Comparison of ENCODE assay signal across 13 cellular contexts in the genomic region with DNA sequence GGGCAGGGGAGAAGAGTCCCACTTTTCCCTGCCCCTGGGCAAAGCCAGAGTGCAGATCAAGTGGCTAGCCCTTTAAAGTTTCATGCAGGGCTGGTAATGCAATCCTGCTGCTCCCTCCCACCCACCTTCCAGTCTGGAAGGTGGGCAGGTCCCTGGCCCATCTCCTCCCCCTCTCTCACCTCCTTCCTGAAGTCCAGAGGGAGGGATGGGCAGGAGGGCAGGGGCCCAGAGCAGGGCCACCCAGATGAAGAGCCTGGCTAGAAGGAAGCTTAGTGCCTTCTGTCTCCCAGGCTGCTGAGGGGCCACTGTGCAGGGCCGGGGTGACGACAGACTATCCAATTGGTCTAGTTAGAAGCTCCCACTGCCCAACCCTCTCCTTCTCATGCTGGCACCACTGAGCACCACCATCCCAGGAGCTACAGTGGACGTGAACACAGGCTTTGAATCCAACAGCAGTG. TPM values are rescaled to one million over a fixed set of nuclear protein-coding genes. Genes with fewer than 3 reads are reported as not detected.
DNase-seq lines count a peak whose midpoint lies in the region; ATAC-seq and TF ChIP-seq lines count a peak whose summit lies in the region.
"Had no signal": no experiment of that assay in that cellular context is flagged by ENCODE, and none has a peak within 500 bp of the region (broad histone marks: within the 10 kb centered on the region; RNA-seq: fewer than 3 reads in every experiment).

No MANE protein-coding gene starts in this region.

- H3K36me3 ChIP-seq in GM23338 (ENCODE audit: insufficient read depth) (peaks cover 5% of the 10 kb centered on the region; the same call in 1 of the 2 replicates), testis (ENCODE audit: low read depth, missing control alignments) (no peaks in the 10 kb centered on the region)

- TF ChIP-seq CTCF in GM23338 (conservative IDR thresholded peaks at IDR 0.05; ENCODE audit: low read depth in 2 of 2): no peak
- TF ChIP-seq CTCF in RWPE1 (conservative IDR thresholded peaks at IDR 0.05; ENCODE audit: low read depth): no peak
- no peak for TF ChIP-seq CTCF in testis (IDR thresholded peaks at IDR 0.05)

- peaks cover 3% of the 10 kb centered on the region; the same call in 1 of the 2 replicates for H4K20me1 ChIP-seq in GM23338 (replicated peaks; ENCODE audit: insufficient read depth)

- H3F3A ChIP-seq in GM23338 (replicated peaks; ENCODE audit: low read depth): no peaks in the 10 kb centered on the region

- intact Hi-C loops in testis (cut with DNase I; ENCODE audit: low total_unique reads): no loop called here

- H3K4me1 ChIP-seq in GM23338 (ENCODE audit: insufficient read depth) (peaks cover 13% of the 10 kb centered on the region), testis (peaks cover 26% of the 10 kb centered on the region)

- H3K27ac Mint-ChIP-seq in GM23338: no peak overlapping the region
- H3K27ac Mint-ChIP-seq: activated naive CD4-positive, alpha-beta T cell treated with anti-CD3 and anti-CD28 coated beads, Interleukin-2, amount 10 ng/mL, durations not matched to agents 7 days and 5 days; CD8-positive, alpha-beta T cell; stimulated activated effector memory CD8-positive, alpha-beta T cell treated with anti-CD3 and anti-CD28 coated beads, Interleukin-12 subunit alpha, Interleukin-12 subunit beta, amount 100 ng/mL, for 72 hours had no signal

- no peaks in the 10 kb centered on the region for H3K9me3 ChIP-seq in testis

- CTCF ChIA-PET in RWPE1 (lab: Yijun Ruan, JAX): interaction anchor here (0.7 to 1.2 kb wide), 3 partner anchors 60 to 125 kb away, joined by 3 to 4 read pairs (median 3); no protein-coding TSS in a partner anchor

- peaks cover 52% of the 10 kb centered on the region for H3K36me3 Mint-ChIP-seq in GM23338 (ENCODE audit: low read depth)
- H3K36me3 Mint-ChIP-seq: activated naive CD4-positive, alpha-beta T cell treated with anti-CD3 and anti-CD28 coated beads, Interleukin-2, amount 10 ng/mL, durations not matched to agents 7 days and 5 days; CD8-positive, alpha-beta T cell had no signal

- DNase-seq in GM23338 (ENCODE audit: low spot score): no peak
- no peak for DNase-seq in RWPE1 (ENCODE audit: low spot score)
- peak; percentile 92 for DNase-seq in left kidney (ENCODE audit: low read depth, low spot score)
- no peak for DNase-seq in testis
- DNase-seq in hypothalamus (lab: John Stamatoyannopoulos, UW): no peak
- DNase-seq in stimulated activated CD4-positive, alpha-beta T cell treated with anti-CD3 and anti-CD28 coated beads, Interleukin-2, amount 100 ng/mL, for 48 hours: no peak
- DNase-seq: activated naive CD4-positive, alpha-beta T cell treated with anti-CD3 and anti-CD28 coated beads, Interleukin-2, amount 10 ng/mL, durations not matched to agents 7 days and 5 days; midbrain; NCI-H526; stimulated activated CD4-positive, alpha-beta T cell treated with anti-CD3 and anti-CD28 coated beads, Interleukin-4, amount 100 ng/mL, for 1 hour had no signal

- peaks cover 58% of the 10 kb centered on the region for H3K79me2 ChIP-seq in GM23338 (replicated peaks; ENCODE audit: insufficient read depth)

- POLR2A ChIA-PET in RWPE1 (lab: Yijun Ruan, JAX; ENCODE audit: low non-redundant PET): no interaction called here

- peak overlapping the region; percentile 48; the same call in 1 of the 2 replicates for H3K4me2 ChIP-seq in GM23338

- ATAC-seq in GM23338 (peak; percentile 47), HG02678 (IDR thresholded peaks at IDR 0.05; ENCODE audit: unreplicated experiment) (no peak)
- ATAC-seq: CD8-positive, alpha-beta T cell; stimulated activated effector memory CD8-positive, alpha-beta T cell treated with anti-CD3 and anti-CD28 coated beads, Interleukin-12 subunit alpha, Interleukin-12 subunit beta, amount 100 ng/mL, for 72 hours had no signal

- no peak for TF ChIP-seq POLR2A in testis (IDR thresholded peaks at IDR 0.05)

- H3K27me3 ChIP-seq in GM23338 (ENCODE audit: insufficient read depth) (no peaks in the 10 kb centered on the region), testis (no peaks in the 10 kb centered on the region)

- H3K4me3 Mint-ChIP-seq in GM23338: no peak overlapping the region
- H3K4me3 Mint-ChIP-seq: activated naive CD4-positive, alpha-beta T cell treated with anti-CD3 and anti-CD28 coated beads, Interleukin-2, amount 10 ng/mL, durations not matched to agents 7 days and 5 days; CD8-positive, alpha-beta T cell; stimulated activated effector memory CD8-positive, alpha-beta T cell treated with anti-CD3 and anti-CD28 coated beads, Interleukin-12 subunit alpha, Interleukin-12 subunit beta, amount 100 ng/mL, for 72 hours had no signal

- peaks cover 43% of the 10 kb centered on the region for H3K4me1 Mint-ChIP-seq in GM23338

- WGBS in testis, 2 donors: 65 to 74% methylated on average over 3 of the region's 3 CpGs

- peaks cover 31% of the 10 kb centered on the region for H3K9me3 Mint-ChIP-seq in GM23338
- H3K9me3 Mint-ChIP-seq: CD8-positive, alpha-beta T cell; stimulated activated effector memory CD8-positive, alpha-beta T cell treated with anti-CD3 and anti-CD28 coated beads, Interleukin-12 subunit alpha, Interleukin-12 subunit beta, amount 100 ng/mL, for 72 hours had no signal

- no peak overlapping the region for H2AFZ ChIP-seq in GM23338

- H3K4me3 ChIP-seq in GM23338 (no peak overlapping the region), testis (no peak overlapping the region)

- H3K27ac ChIP-seq in GM23338 (ENCODE audit: low read depth) (no peak overlapping the region), RWPE1 (peak overlapping the region; percentile 93), testis (peak overlapping the region; percentile 39 to 72)

- H3K27me3 Mint-ChIP-seq in GM23338 (ENCODE audit: insufficient read depth, low read depth, poor library complexity): peaks cover 6% of the 10 kb centered on the region

- H3K9me2 ChIP-seq in GM23338 (ENCODE audit: insufficient read depth): no peaks in the 10 kb centered on the region

TF ChIP-seq in GM23338, 12 proteins besides CTCF, POLR2A, EP300 and RAD21:
- TF ChIP-seq EZH2 (IDR thresholded peaks at IDR 0.05; ENCODE audit: low read depth, unreplicated experiment): no peak
TF ChIP-seq in GM23338: peak in this region for 0.

RNA-seq across cellular contexts. Expression of a gene that starts 10.7 kb away (rescaled TPM):
- 31.1 and 33.8 TPM in 2 replicates for total RNA-seq in GM23338 (2014; rRNA removed; shearing (Covaris generic))
- 9.0 and 11.7 TPM in 2 replicates for polyA plus RNA-seq in GM23338 (2016; fragmentation: Nextera tagmentation; extraction: Ambion mirVana)
- total RNA-seq in testis: 10 to 100 TPM; 17.1 to 30.2 TPM
- 25.9 TPM for polyA plus RNA-seq in testis (ENCODE audit: insufficient read depth, low read depth, low replicate concordance)
- total RNA-seq: CD8-positive, alpha-beta T cell had no signal
